In genomic region chr6:2870046-2870636, GRCh38 we compare ENCODE assay signal across 14 cellular contexts. TPM values are rescaled to one million over a fixed set of nuclear protein-coding genes. Genes with fewer than 3 reads are reported as not detected.
DNase-seq lines count a peak whose midpoint lies in the region; ATAC-seq, FAIRE-seq and TF ChIP-seq lines count a peak whose summit lies in the region.
"Had no signal": no experiment of that assay in that cellular context is flagged by ENCODE, and none has a peak within 500 bp of the region (broad histone marks: within the 10 kb centered on the region; RNA-seq: fewer than 3 reads in every experiment).

No MANE protein-coding gene starts in this region.

- H3K36me3 ChIP-seq in endodermal cell (ENCODE audit: control insufficient read depth, insufficient read depth, low read length) (no peaks in the 10 kb centered on the region), HepG2 (replicated peaks in 1 of 2; ENCODE audit: control insufficient read depth in 1 of 2, insufficient read depth in 2 of 2, low read length in 2 of 2) (no peaks in the 10 kb centered on the region), thyroid gland (no peaks in the 10 kb centered on the region), BE2C (no peaks in the 10 kb centered on the region), smooth muscle cell (ENCODE audit: low read depth) (no peaks in the 10 kb centered on the region)
- H3K36me3 ChIP-seq: BLaER1, HAP-1 had no signal

- WGBS in endodermal cell (ENCODE audit: insufficient coverage in 1 of 2, insufficient read length in 1 of 2), 2 experiments, result 91 to 94% methylated on average over 5 to 39 of the region's 39 CpGs
- 81% methylated on average over 21 of the region's 39 CpGs for WGBS in HepG2 (ENCODE audit: low lambda C conversion rate)
- 82 to 87% methylated on average over 17 to 21 of the region's 39 CpGs for WGBS in thyroid gland, 2 donors
- WGBS in smooth muscle cell (ENCODE audit: low lambda C conversion rate), result 94% methylated on average over 37 of the region's 39 CpGs

- H3F3A ChIP-seq in smooth muscle cell (ENCODE audit: low read depth), result no peaks in the 10 kb centered on the region

- no peak for ATAC-seq in HepG2
- ATAC-seq in activated T-helper 17 cell treated with anti-CD3 and anti-CD28 coated beads, Interleukin-2, amount 50 U/mL, for 72 hours (replicated peaks), result no peak

- TF ChIP-seq EP300 in HepG2 (IDR thresholded peaks at IDR 0.05; ENCODE audit: low read depth in 2 of 2, low read length in 2 of 2) (no peak), HepG2 (CRISPR knock-in tag; IDR thresholded peaks at IDR 0.05; ENCODE audit: borderline replicate concordance) (no peak)

- no peak for DNase-seq in activated CD4-positive, alpha-beta T cell treated with anti-CD3 and anti-CD28 coated beads, Interleukin-2, amount 10 ng/mL, durations not matched to agents 7 days and 5 days
- no peak for DNase-seq in activated CD4-positive, alpha-beta T cell treated with anti-CD3 and anti-CD28 coated beads, Interleukin-2, amount 50 U/mL, for 48 hours
- peak; percentile 49 for DNase-seq in endodermal cell
- no peak for DNase-seq in HepG2 (ENCODE audit: low spot score)
- no peak for DNase-seq in thyroid gland
- no peak for DNase-seq in BE2C
- DNase-seq in smooth muscle cell (lab: John Stamatoyannopoulos, UW; ENCODE audit: unreplicated experiment), result no peak
- DNase-seq: Caco-2; CD8-positive, alpha-beta memory T cell; GM23248 had no signal

- peak overlapping the region; percentile 78 for H3K27ac Mint-ChIP-seq in activated CD4-positive, alpha-beta T cell treated with anti-CD3 and anti-CD28 coated beads, Interleukin-2, amount 10 ng/mL, durations not matched to agents 7 days and 5 days
- no peak overlapping the region for H3K27ac Mint-ChIP-seq in endodermal cell
- H3K27ac Mint-ChIP-seq in activated T-helper 17 cell treated with anti-CD3 and anti-CD28 coated beads, Interleukin-2, amount 50 U/mL, for 72 hours, result no peak overlapping the region

- no peaks in the 10 kb centered on the region for H4K20me1 ChIP-seq in HepG2 (ENCODE audit: insufficient read depth, low read length)
- no peaks in the 10 kb centered on the region for H4K20me1 ChIP-seq in smooth muscle cell (ENCODE audit: low read depth)
- H4K20me1 ChIP-seq: BLaER1 had no signal

- no peak for TF ChIP-seq POLR2A in HepG2 (IDR thresholded peaks at IDR 0.05; ENCODE audit: insufficient read depth in 1 of 2, low read depth in 2 of 2, low read length in 2 of 2)
- TF ChIP-seq POLR2A in thyroid gland (IDR thresholded peaks at IDR 0.05), result no peak

- no peak for FAIRE-seq in HepG2 (lab: Jason Lieb, UNC)

- no peaks in the 10 kb centered on the region for H3K27me3 Mint-ChIP-seq in activated CD4-positive, alpha-beta T cell treated with anti-CD3 and anti-CD28 coated beads, Interleukin-2, amount 10 ng/mL, durations not matched to agents 7 days and 5 days
- peaks cover 2% of the 10 kb centered on the region for H3K27me3 Mint-ChIP-seq in endodermal cell (ENCODE audit: insufficient read depth)
- H3K27me3 Mint-ChIP-seq in activated T-helper 17 cell treated with anti-CD3 and anti-CD28 coated beads, Interleukin-2, amount 50 U/mL, for 72 hours, result no peaks in the 10 kb centered on the region
- H3K27me3 Mint-ChIP-seq: CD8-positive, alpha-beta memory T cell had no signal

- POLR2A ChIA-PET in activated CD4-positive, alpha-beta T cell treated with anti-CD3 and anti-CD28 coated beads, Interleukin-2, amount 10 ng/mL, durations not matched to agents 7 days and 5 days (lab: Charles Lee), result interaction anchor here (0.8 kb wide), 2 partner anchors 9 to 21 kb away, joined by 4 to 5 read pairs; no protein-coding TSS in a partner anchor
- POLR2A ChIA-PET in HepG2 (lab: Yijun Ruan, JAX), result interaction anchor here (0.8 to 3.4 kb wide), 4 partner anchors 8 to 33 kb away, joined by 3 to 20 read pairs (median 4); partner anchors contain the start of genes SERPINB1 and SERPINB9

- H3K4me3 ChIP-seq in endodermal cell (ENCODE audit: low read length) (no peak overlapping the region), HepG2 (replicated peaks in 1 of 3; ENCODE audit: insufficient read depth in 1 of 3, low read depth in 2 of 3, low read length in 3 of 3) (no peak overlapping the region), thyroid gland (replicated peaks in 1 of 3) (no peak overlapping the region), BE2C (ENCODE audit: low read depth, low read length) (no peak overlapping the region), smooth muscle cell (no peak overlapping the region)
- H3K4me3 ChIP-seq: BLaER1, GM23248, HAP-1 had no signal

- TF ChIP-seq RAD21 in HepG2 (CRISPR knock-in tag; IDR thresholded peaks at IDR 0.05), result no peak

- peaks cover 4% of the 10 kb centered on the region for H3K4me1 ChIP-seq in endodermal cell (ENCODE audit: control insufficient read depth, insufficient read depth, low read length)
- H3K4me1 ChIP-seq in HepG2 (ENCODE audit: insufficient read depth, low read length), result peaks cover 53% of the 10 kb centered on the region
- peaks cover 2 to 15% of the 10 kb centered on the region in 2 donors for H3K4me1 ChIP-seq in thyroid gland
- no peaks in the 10 kb centered on the region for H3K4me1 ChIP-seq in BE2C
- peaks cover 9% of the 10 kb centered on the region for H3K4me1 ChIP-seq in smooth muscle cell (ENCODE audit: low read depth)

- CTCF ChIA-PET in activated CD4-positive, alpha-beta T cell treated with anti-CD3 and anti-CD28 coated beads, Interleukin-2, amount 10 ng/mL, durations not matched to agents 7 days and 5 days (lab: Charles Lee), result interaction anchor here (1.0 to 4.9 kb wide), 8 partner anchors 8 to 82 kb away, joined by 3 to 24 read pairs (median 7); no protein-coding TSS in a partner anchor
- CTCF ChIA-PET in HepG2 (lab: Yijun Ruan, JAX; ENCODE audit: low intra/inter-chr PET ratio, low total read pairs), result no interaction called here

- H3K4me3 Mint-ChIP-seq in activated CD4-positive, alpha-beta T cell treated with anti-CD3 and anti-CD28 coated beads, Interleukin-2, amount 10 ng/mL, durations not matched to agents 7 days and 5 days, result no peak overlapping the region
- no peak overlapping the region for H3K4me3 Mint-ChIP-seq in endodermal cell
- no peak overlapping the region for H3K4me3 Mint-ChIP-seq in activated T-helper 17 cell treated with anti-CD3 and anti-CD28 coated beads, Interleukin-2, amount 50 U/mL, for 72 hours

- H3K27me3 ChIP-seq in endodermal cell (ENCODE audit: control insufficient read depth, insufficient read depth, low read length, poor library complexity, severe bottlenecking), result no peaks in the 10 kb centered on the region
- no peaks in the 10 kb centered on the region for H3K27me3 ChIP-seq in HepG2 (ENCODE audit: control insufficient read depth in 1 of 2, insufficient read depth in 2 of 2, low read length in 2 of 2)
- H3K27me3 ChIP-seq in thyroid gland, result no peaks in the 10 kb centered on the region
- H3K27me3 ChIP-seq in BE2C, result no peaks in the 10 kb centered on the region
- H3K27me3 ChIP-seq in smooth muscle cell (ENCODE audit: low read depth), result no peaks in the 10 kb centered on the region

- no peak overlapping the region for H3K4me2 ChIP-seq in HepG2 (ENCODE audit: low read depth, low read length)
- no peak overlapping the region for H3K4me2 ChIP-seq in smooth muscle cell
- H3K4me2 ChIP-seq: BLaER1 had no signal

- intact Hi-C loops in HepG2 (cut with micrococcal nuclease; ENCODE audit: unreplicated experiment), result no loop called here
- intact Hi-C loops in thyroid gland (cut with DNase I), result no loop called here

- H3K9ac ChIP-seq in endodermal cell (ENCODE audit: extremely low read depth, low read length, poor library complexity, severe bottlenecking) (no peak overlapping the region), HepG2 (ENCODE audit: insufficient read depth, low read depth, low read length) (no peak overlapping the region), smooth muscle cell (ENCODE audit: low read depth) (no peak overlapping the region)
- H3K9ac ChIP-seq: BLaER1, GM23248 had no signal

- peaks cover 22% of the 10 kb centered on the region for H3K36me3 Mint-ChIP-seq in activated CD4-positive, alpha-beta T cell treated with anti-CD3 and anti-CD28 coated beads, Interleukin-2, amount 10 ng/mL, durations not matched to agents 7 days and 5 days (ENCODE audit: low read depth)
- peaks cover 23% of the 10 kb centered on the region for H3K36me3 Mint-ChIP-seq in endodermal cell (ENCODE audit: low read depth)
- no peaks in the 10 kb centered on the region for H3K36me3 Mint-ChIP-seq in activated T-helper 17 cell treated with anti-CD3 and anti-CD28 coated beads, Interleukin-2, amount 50 U/mL, for 72 hours (ENCODE audit: low read depth)

- peaks cover 8% of the 10 kb centered on the region for H3K9me3 Mint-ChIP-seq in activated CD4-positive, alpha-beta T cell treated with anti-CD3 and anti-CD28 coated beads, Interleukin-2, amount 10 ng/mL, durations not matched to agents 7 days and 5 days
- peaks cover 10% of the 10 kb centered on the region for H3K9me3 Mint-ChIP-seq in endodermal cell
- H3K9me3 Mint-ChIP-seq in activated T-helper 17 cell treated with anti-CD3 and anti-CD28 coated beads, Interleukin-2, amount 50 U/mL, for 72 hours, result no peaks in the 10 kb centered on the region
- H3K9me3 Mint-ChIP-seq: CD8-positive, alpha-beta memory T cell had no signal

- no peak for TF ChIP-seq CTCF in endodermal cell (conservative IDR thresholded peaks at IDR 0.05)
- TF ChIP-seq CTCF in HepG2 (CRISPR knock-in tag; IDR thresholded peaks at IDR 0.05), result no peak
- no peak for TF ChIP-seq CTCF in thyroid gland (IDR thresholded peaks at IDR 0.05)
- no peak for TF ChIP-seq CTCF in BE2C (IDR thresholded peaks at IDR 0.05; ENCODE audit: low read depth, low read length)
- TF ChIP-seq CTCF in smooth muscle cell (IDR thresholded peaks at IDR 0.05; ENCODE audit: borderline replicate concordance, insufficient read depth, poor library complexity, severe bottlenecking), result no peak

- in situ Hi-C loops in HepG2 (cut with HindIII; ENCODE audit: extremely low pct_ligation_motif_present, low pct_unique_long_range_greater_than_20kb), result no loop called here

- peaks cover 52% of the 10 kb centered on the region for H3K4me1 Mint-ChIP-seq in activated CD4-positive, alpha-beta T cell treated with anti-CD3 and anti-CD28 coated beads, Interleukin-2, amount 10 ng/mL, durations not matched to agents 7 days and 5 days
- peaks cover 22% of the 10 kb centered on the region for H3K4me1 Mint-ChIP-seq in endodermal cell
- H3K4me1 Mint-ChIP-seq in activated T-helper 17 cell treated with anti-CD3 and anti-CD28 coated beads, Interleukin-2, amount 50 U/mL, for 72 hours, result peaks cover 26% of the 10 kb centered on the region

- no peaks in the 10 kb centered on the region for H3K79me2 ChIP-seq in HepG2 (ENCODE audit: insufficient read depth, low read length)
- H3K79me2 ChIP-seq in smooth muscle cell (ENCODE audit: low read depth), result no peaks in the 10 kb centered on the region

- H3K27ac ChIP-seq in endodermal cell (ENCODE audit: low read depth, low read length), result no peak overlapping the region
- H3K27ac ChIP-seq in HepG2 (ENCODE audit: extremely low read length, insufficient read depth, low read length), result no peak overlapping the region
- peak overlapping the region; percentile 81 to 93 (median 88) for H3K27ac ChIP-seq in thyroid gland
- no peak overlapping the region for H3K27ac ChIP-seq in smooth muscle cell (ENCODE audit: low read depth)
- H3K27ac ChIP-seq: 22Rv1, BLaER1, GM23248 had no signal

- peaks cover 19% of the 10 kb centered on the region for H3K9me3 ChIP-seq in endodermal cell (ENCODE audit: control insufficient read depth, low read length)
- H3K9me3 ChIP-seq in HepG2 (ENCODE audit: low read length), result no peaks in the 10 kb centered on the region
- H3K9me3 ChIP-seq in thyroid gland, result no peaks in the 10 kb centered on the region
- no peaks in the 10 kb centered on the region; the same call in 1 of the 2 replicates for H3K9me3 ChIP-seq in BE2C
- no peaks in the 10 kb centered on the region for H3K9me3 ChIP-seq in smooth muscle cell (replicated peaks; ENCODE audit: low read depth)
- H3K9me3 ChIP-seq: Caco-2, HAP-1 had no signal

- BruUV-seq in HepG2 (replicated peaks; lab: Mats Ljungman, UMichigan), result no TSS peak

- H2AFZ ChIP-seq in HepG2 (ENCODE audit: low read length), result no peak overlapping the region
- no peak overlapping the region for H2AFZ ChIP-seq in smooth muscle cell (ENCODE audit: low read depth)
- H2AFZ ChIP-seq: GM23248 had no signal

RNA-seq across cellular contexts. Expression of gene SERPINB1, which starts 28.5 kb away (rescaled TPM):
- total RNA-seq in activated CD4-positive, alpha-beta T cell treated with anti-CD3 and anti-CD28 coated beads, Interleukin-2, amount 10 ng/mL, durations not matched to agents 7 days and 5 days, result 10 to 100 TPM; 62.8 to 72.8 TPM
- total RNA-seq in endodermal cell (10 to 100 TPM; 30.6 to 38.5 TPM), HepG2 (2016; rRNA removed; fragmentation: Illumina TruSeq; extraction: Trizol) (41.4 and 60.1 TPM in 2 replicates), thyroid gland (10 to 100 TPM; 36.2 to 52.8 (median 43.4) TPM), smooth muscle cell (10.5 and 14.8 TPM in 2 replicates)
- 14.1 TPM for polyA plus RNA-seq in endodermal cell (2013, experiment 1 of 2)
- polyA plus RNA-seq in endodermal cell (2013, experiment 2 of 2), result 18.4 TPM
- total RNA-seq in HepG2 (2016; cell fraction: cytosol; rRNA removed; fragmentation: Illumina TruSeq; extraction: Trizol; ENCODE audit: low read depth), result 22.9 and 24.8 TPM in 2 replicates
- total RNA-seq in HepG2 (2016; cell fraction: insoluble cytoplasmic fraction; rRNA removed; fragmentation: Illumina TruSeq; extraction: Trizol), result 40.1 and 52.3 TPM in 2 replicates
- 38.4 and 42.1 TPM in 2 replicates for total RNA-seq in HepG2 (2016; cell fraction: membrane; rRNA removed; fragmentation: Illumina TruSeq; extraction: Trizol)
- total RNA-seq in HepG2 (2016; cell fraction: nucleus; rRNA removed; fragmentation: Illumina TruSeq; extraction: Trizol), result 23.4 and 26.0 TPM in 2 replicates
- polyA plus RNA-seq in HepG2 (2011; rRNA removed) (48.7 and 60.5 TPM in 2 replicates), smooth muscle cell (17.7 and 21.9 TPM in 2 replicates)
- polyA plus RNA-seq in HepG2 (2011; cell fraction: cytosol; rRNA removed), result 35.1 and 50.0 TPM in 2 replicates
- polyA plus RNA-seq in HepG2 (2011; cell fraction: nucleus; rRNA removed), result 16.6 and 20.7 TPM in 2 replicates
- 55.8 and 68.9 TPM in 2 replicates for polyA plus RNA-seq in HepG2 (2012)
- 37.2 and 40.1 TPM in 2 replicates for polyA plus RNA-seq in HepG2 (2016; cell fraction: cytosol; fragmentation: Illumina TruSeq; extraction: Trizol; ENCODE audit: low read depth)
- 67.5 and 71.1 TPM in 2 replicates for polyA plus RNA-seq in HepG2 (2016; cell fraction: insoluble cytoplasmic fraction; fragmentation: Illumina TruSeq; extraction: Trizol; ENCODE audit: low read depth)
- polyA plus RNA-seq in HepG2 (2016; cell fraction: membrane; fragmentation: Illumina TruSeq; extraction: Trizol; ENCODE audit: low read depth), result 42.6 and 44.3 TPM in 2 replicates
- polyA plus RNA-seq in HepG2 (2016; cell fraction: nucleus; fragmentation: Illumina TruSeq; extraction: Trizol; ENCODE audit: insufficient read depth, low read depth), result 39.9 and 41.4 TPM in 2 replicates
- 29.1 and 31.0 TPM in 2 replicates for polyA minus RNA-seq in HepG2 (2011; rRNA and poly(A)+ RNA removed; ENCODE audit: low replicate concordance)
- 46.4 and 51.7 TPM in 2 replicates for polyA minus RNA-seq in HepG2 (2011; cell fraction: cytosol; rRNA and poly(A)+ RNA removed)
- polyA minus RNA-seq in HepG2 (2011; cell fraction: nucleus; rRNA and poly(A)+ RNA removed), result 32.6 and 44.3 TPM in 2 replicates
- 0.74 TPM for polyA plus RNA-seq in BE2C (2012; ENCODE audit: insufficient read depth, insufficient read length, low read depth)
- total RNA-seq in activated T-helper 17 cell treated with anti-CD3 and anti-CD28 coated beads, Interleukin-2, amount 50 U/mL, for 72 hours, result 10 to 100 TPM; 33.4 to 67.8 TPM

RNA-seq across cellular contexts. Expression of gene SERPINB9, which starts 33.0 kb away (rescaled TPM):
- total RNA-seq in activated CD4-positive, alpha-beta T cell treated with anti-CD3 and anti-CD28 coated beads, Interleukin-2, amount 10 ng/mL, durations not matched to agents 7 days and 5 days, result 10 to 100 TPM; 40.2 to 49.4 TPM
- total RNA-seq in endodermal cell, result 100 to 1,000 TPM; 192 to 390 TPM
- 39.8 TPM for polyA plus RNA-seq in endodermal cell (2013, experiment 1 of 2)
- polyA plus RNA-seq in endodermal cell (2013, experiment 2 of 2), result 48.5 TPM
- total RNA-seq in HepG2 (2016; rRNA removed; fragmentation: Illumina TruSeq; extraction: Trizol), result 7.2 and 9.8 TPM in 2 replicates
- 0.61 and 0.71 TPM in 2 replicates for total RNA-seq in HepG2 (2016; cell fraction: cytosol; rRNA removed; fragmentation: Illumina TruSeq; extraction: Trizol; ENCODE audit: low read depth)
- 7.0 and 8.5 TPM in 2 replicates for total RNA-seq in HepG2 (2016; cell fraction: insoluble cytoplasmic fraction; rRNA removed; fragmentation: Illumina TruSeq; extraction: Trizol)
- 2.7 and 2.9 TPM in 2 replicates for total RNA-seq in HepG2 (2016; cell fraction: membrane; rRNA removed; fragmentation: Illumina TruSeq; extraction: Trizol)
- total RNA-seq in HepG2 (2016; cell fraction: nucleus; rRNA removed; fragmentation: Illumina TruSeq; extraction: Trizol), result 2.9 and 4.3 TPM in 2 replicates
- 32.5 and 36.7 TPM in 2 replicates for polyA plus RNA-seq in HepG2 (2011; rRNA removed)
- polyA plus RNA-seq in HepG2 (2011; cell fraction: cytosol; rRNA removed), result 23.5 and 30.7 TPM in 2 replicates
- 9.8 and 12.8 TPM in 2 replicates for polyA plus RNA-seq in HepG2 (2011; cell fraction: nucleus; rRNA removed)
- polyA plus RNA-seq in HepG2 (2012), result 6.6 and 9.0 TPM in 2 replicates
- polyA plus RNA-seq in HepG2 (2016; cell fraction: cytosol; fragmentation: Illumina TruSeq; extraction: Trizol; ENCODE audit: low read depth), result 0.33 and 0.35 TPM in 2 replicates
- polyA plus RNA-seq in HepG2 (2016; cell fraction: insoluble cytoplasmic fraction; fragmentation: Illumina TruSeq; extraction: Trizol; ENCODE audit: low read depth), result 8.7 and 10.9 TPM in 2 replicates
- polyA plus RNA-seq in HepG2 (2016; cell fraction: membrane; fragmentation: Illumina TruSeq; extraction: Trizol; ENCODE audit: low read depth), result 1.5 and 1.6 TPM in 2 replicates
- 5.0 and 5.4 TPM in 2 replicates for polyA plus RNA-seq in HepG2 (2016; cell fraction: nucleus; fragmentation: Illumina TruSeq; extraction: Trizol; ENCODE audit: insufficient read depth, low read depth)
- 0.21 and 49.0 TPM in 2 replicates for polyA minus RNA-seq in HepG2 (2011; rRNA and poly(A)+ RNA removed; ENCODE audit: low replicate concordance)
- 29.2 and 32.6 TPM in 2 replicates for polyA minus RNA-seq in HepG2 (2011; cell fraction: cytosol; rRNA and poly(A)+ RNA removed)
- polyA minus RNA-seq in HepG2 (2011; cell fraction: nucleus; rRNA and poly(A)+ RNA removed), result 13.3 and 18.3 TPM in 2 replicates
- total RNA-seq in thyroid gland, result 10 to 100 TPM; 10.4 to 16.5 (median 15.3) TPM
- 0.86 TPM for polyA plus RNA-seq in BE2C (2012; ENCODE audit: insufficient read depth, insufficient read length, low read depth)
- total RNA-seq in activated T-helper 17 cell treated with anti-CD3 and anti-CD28 coated beads, Interleukin-2, amount 50 U/mL, for 72 hours, result 10 to 100 TPM; 11.2 to 66.1 TPM
- 22.4 and 23.7 TPM in 2 replicates for total RNA-seq in smooth muscle cell
- polyA plus RNA-seq in smooth muscle cell, result 12.9 and 14.5 TPM in 2 replicates

Comparison
In these comparisons a context has a peak if more than half of its experiments do, and no peak if none do; other contexts are left out.
1. H3K27ac ChIP-seq: peak in thyroid gland (3 of 3); none in endodermal cell (single experiment), HepG2 (single experiment) and smooth muscle cell (single experiment).